ENCODE assay signal across 8 cellular contexts in the genomic region with DNA sequence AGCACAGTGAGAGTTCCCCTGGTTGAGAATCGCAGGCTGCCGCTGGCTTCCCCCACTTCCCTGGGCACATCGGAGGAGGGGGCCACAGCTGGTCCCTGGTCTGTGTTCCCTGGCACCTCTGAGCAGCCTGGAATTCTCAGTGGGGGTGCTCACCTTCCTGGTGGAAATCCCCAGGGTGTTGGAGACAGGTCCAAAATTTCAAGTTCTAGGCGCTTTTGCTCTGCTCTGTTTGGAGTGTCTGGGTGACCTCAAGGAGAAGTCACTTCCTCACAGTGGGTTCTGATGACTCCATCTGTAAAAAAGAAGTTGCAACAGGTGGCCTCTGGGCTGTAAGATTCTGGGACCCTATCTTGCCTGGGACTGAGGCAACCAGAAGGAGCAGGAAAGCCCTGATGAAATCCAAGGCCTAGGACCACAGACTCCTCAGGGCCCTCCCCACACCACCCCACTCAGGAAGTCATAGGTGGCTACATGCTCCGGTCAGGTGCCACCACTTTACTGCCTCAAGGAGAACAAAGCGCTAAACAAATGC. TPM values are rescaled to one million over a fixed set of nuclear protein-coding genes. Genes with fewer than 3 reads are reported as not detected.
DNase-seq lines count a peak whose midpoint lies in the region; ATAC-seq, FAIRE-seq and TF ChIP-seq lines count a peak whose summit lies in the region.

A gene with protein sequence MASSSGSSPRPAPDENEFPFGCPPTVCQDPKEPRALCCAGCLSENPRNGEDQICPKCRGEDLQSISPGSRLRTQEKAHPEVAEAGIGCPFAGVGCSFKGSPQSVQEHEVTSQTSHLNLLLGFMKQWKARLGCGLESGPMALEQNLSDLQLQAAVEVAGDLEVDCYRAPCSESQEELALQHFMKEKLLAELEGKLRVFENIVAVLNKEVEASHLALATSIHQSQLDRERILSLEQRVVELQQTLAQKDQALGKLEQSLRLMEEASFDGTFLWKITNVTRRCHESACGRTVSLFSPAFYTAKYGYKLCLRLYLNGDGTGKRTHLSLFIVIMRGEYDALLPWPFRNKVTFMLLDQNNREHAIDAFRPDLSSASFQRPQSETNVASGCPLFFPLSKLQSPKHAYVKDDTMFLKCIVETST (minus strand): TSS at position 400 of the 532 bp plus-strand sequence. CDS start 721 bp downstream, outside the sequence.

- peak; percentile 16 for ATAC-seq in HG03066 (IDR thresholded peaks at IDR 0.05; ENCODE audit: low read depth, unreplicated experiment)
- ATAC-seq in T-helper 17 cell: peak; percentile 28

- peak within 1 kb of the TSS; percentile 96 for H3K27ac Mint-ChIP-seq in activated CD4-positive, alpha-beta T cell treated with anti-CD3 and anti-CD28 coated beads, Interleukin-2, amount 10 ng/mL, durations not matched to agents 24 days and 14 days
- H3K27ac Mint-ChIP-seq in T-helper 17 cell: peak within 1 kb of the TSS; percentile 100

- intact Hi-C loops in activated CD4-positive, alpha-beta T cell treated with anti-CD3 and anti-CD28 coated beads, Interleukin-2, amount 10 ng/mL, durations not matched to agents 24 days and 14 days (cut with micrococcal nuclease): loop anchor here (1.0 to 2.0 kb wide), 8 partner anchors 16 to 274 kb away; a partner anchor contains a TSS
- intact Hi-C loops in kidney (cut with DNase I): no loop called here
- intact Hi-C loops in vagina (cut with DNase I): no loop called here

- H3K4me3 ChIP-seq in kidney (ENCODE audit: low read length in 2 of 2): no peak within 1 kb of the TSS
- H3K4me3 ChIP-seq in vagina: no peak within 1 kb of the TSS

- no peaks in the 10 kb centered on the region for H3K9me3 Mint-ChIP-seq in activated CD4-positive, alpha-beta T cell treated with anti-CD3 and anti-CD28 coated beads, Interleukin-2, amount 10 ng/mL, durations not matched to agents 24 days and 14 days

- no peak for TF ChIP-seq POLR2A in vagina (IDR thresholded peaks at IDR 0.05)

- no peak within 1 kb of the TSS for H3K9ac ChIP-seq in kidney (ENCODE audit: low read length in 2 of 2)

- DNase-seq in activated CD4-positive, alpha-beta T cell treated with anti-CD3 and anti-CD28 coated beads, Interleukin-2, amount 10 ng/mL, durations not matched to agents 24 days and 14 days: peak; percentile 82
- no peak for DNase-seq in activated CD4-positive, alpha-beta T cell treated with anti-CD3 and anti-CD28 coated beads, Interleukin-2, amount 50 U/mL, for 4 hours
- DNase-seq in T-helper 17 cell (no peak), kidney (no peak), vagina (ENCODE audit: extremely low spot score in 2 of 2) (no peak), RKO (ENCODE audit: low spot score) (no peak), globus pallidus (ENCODE audit: low spot score) (no peak)

- no peak for TF ChIP-seq CTCF in kidney (IDR thresholded peaks at IDR 0.05; ENCODE audit: borderline replicate concordance, extremely low read depth, insufficient read depth)
- no peak for TF ChIP-seq CTCF in vagina (IDR thresholded peaks at IDR 0.05)

- peaks cover 47% of the 10 kb centered on the region for H3K36me3 Mint-ChIP-seq in activated CD4-positive, alpha-beta T cell treated with anti-CD3 and anti-CD28 coated beads, Interleukin-2, amount 10 ng/mL, durations not matched to agents 24 days and 14 days (ENCODE audit: low read depth)
- H3K36me3 Mint-ChIP-seq in T-helper 17 cell (ENCODE audit: low read depth): peaks cover 5% of the 10 kb centered on the region

- H3K4me3 Mint-ChIP-seq in activated CD4-positive, alpha-beta T cell treated with anti-CD3 and anti-CD28 coated beads, Interleukin-2, amount 10 ng/mL, durations not matched to agents 24 days and 14 days: peak within 1 kb of the TSS; percentile 93
- H3K4me3 Mint-ChIP-seq in T-helper 17 cell: peak within 1 kb of the TSS; percentile 98

- peaks cover 9% of the 10 kb centered on the region for H3K9me3 ChIP-seq in T-helper 17 cell (ENCODE audit: control insufficient read depth, low read length, poor library complexity, severe bottlenecking)
- H3K9me3 ChIP-seq in kidney (ENCODE audit: control insufficient read depth in 1 of 2, low read length in 2 of 2): no peaks in the 10 kb centered on the region
- H3K9me3 ChIP-seq in vagina: no peaks in the 10 kb centered on the region

- peak within 1 kb of the TSS; percentile 18 to 52 for H3K27ac ChIP-seq in kidney (ENCODE audit: low read depth in 2 of 2, low read length in 2 of 2)
- H3K27ac ChIP-seq in vagina: peak within 1 kb of the TSS; percentile 82

- no peaks in the 10 kb centered on the region for H3K27me3 ChIP-seq in vagina

- H3K36me3 ChIP-seq in kidney (ENCODE audit: control insufficient read depth in 1 of 2, insufficient read depth in 2 of 2, low read length in 2 of 2) (no peaks in the 10 kb centered on the region), vagina (no peaks in the 10 kb centered on the region)

- H3K27me3 Mint-ChIP-seq in activated CD4-positive, alpha-beta T cell treated with anti-CD3 and anti-CD28 coated beads, Interleukin-2, amount 10 ng/mL, durations not matched to agents 24 days and 14 days: no peaks in the 10 kb centered on the region
- no peaks in the 10 kb centered on the region for H3K27me3 Mint-ChIP-seq in T-helper 17 cell

- H3K4me1 ChIP-seq in kidney (ENCODE audit: control insufficient read depth in 1 of 2, insufficient read depth in 1 of 2, low read depth in 1 of 2, low read length in 2 of 2) (peaks cover 0 to 4% of the 10 kb centered on the region in 2 donors), vagina (peaks cover 22% of the 10 kb centered on the region)

- FAIRE-seq in kidney (lab: Jason Lieb, UNC): no peak

- H3K4me1 Mint-ChIP-seq in activated CD4-positive, alpha-beta T cell treated with anti-CD3 and anti-CD28 coated beads, Interleukin-2, amount 10 ng/mL, durations not matched to agents 24 days and 14 days: peaks cover 76% of the 10 kb centered on the region
- peaks cover 72% of the 10 kb centered on the region for H3K4me1 Mint-ChIP-seq in T-helper 17 cell

RNA-seq across cellular contexts. Expression of the gene that starts here (rescaled TPM):
- total RNA-seq in activated CD4-positive, alpha-beta T cell treated with anti-CD3 and anti-CD28 coated beads, Interleukin-2, amount 10 ng/mL, durations not matched to agents 24 days and 14 days: 164 and 166 TPM in 2 replicates
- 100 to 1,000 TPM; 103 to 118 TPM for total RNA-seq in T-helper 17 cell
- 10.9 TPM for total RNA-seq in kidney
- polyA plus RNA-seq in kidney (ENCODE audit: insufficient read depth, low read depth, low replicate concordance): 3.1 TPM
- total RNA-seq in vagina: 6.9 TPM
